ENCODE assay signal across 16 cellular contexts in the genomic region with DNA sequence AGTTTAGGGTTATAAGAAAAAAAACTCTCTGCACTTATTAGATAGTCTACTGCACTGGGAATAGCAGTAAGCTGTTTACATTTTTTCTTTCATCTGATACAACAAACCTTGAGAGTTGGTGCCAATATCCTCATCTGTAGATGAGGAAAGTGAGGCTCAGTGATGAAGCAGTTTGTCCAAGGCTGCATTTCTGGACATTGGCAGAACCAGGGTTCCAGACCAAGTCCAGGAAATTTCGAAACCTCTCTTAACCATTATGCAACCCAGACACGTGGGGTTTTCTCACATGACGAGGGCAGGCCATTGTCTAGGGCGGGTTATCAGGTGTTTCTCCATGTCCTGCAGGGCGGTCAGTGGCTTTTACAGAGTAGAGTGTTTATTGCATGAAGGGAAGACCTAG. TPM values are rescaled to one million over a fixed set of nuclear protein-coding genes. Genes with fewer than 3 reads are reported as not detected.
DNase-seq lines count a peak whose midpoint lies in the region; ATAC-seq and TF ChIP-seq lines count a peak whose summit lies in the region.
"Had no signal": no experiment of that assay in that cellular context is flagged by ENCODE, and none has a peak within 500 bp of the region (broad histone marks: within the 10 kb centered on the region; RNA-seq: fewer than 3 reads in every experiment).

No MANE protein-coding gene starts in this region.

- ATAC-seq in CD4-positive, CD25-positive, alpha-beta regulatory T cell (ENCODE audit: low read depth in 2 of 2), result no peak
- ATAC-seq: activated CD8-positive, alpha-beta T cell treated with anti-CD3 and anti-CD28 coated beads for 36 hours; gastroesophageal sphincter; GM12878 had no signal

- H3K27me3 ChIP-seq in CD4-positive, CD25-positive, alpha-beta regulatory T cell (ENCODE audit: control insufficient read depth, insufficient read depth, low read length), result no peaks in the 10 kb centered on the region
- H3K27me3 ChIP-seq in mucosa of rectum (ENCODE audit: control insufficient read depth in 2 of 2, insufficient read depth in 2 of 2, low read length in 2 of 2) (no peaks in the 10 kb centered on the region), ascending aorta (no peaks in the 10 kb centered on the region)
- H3K27me3 ChIP-seq: gastroesophageal sphincter had no signal

- peak overlapping the region in 2 of 3 donors; percentile 65 to 68 for H3K27ac Mint-ChIP-seq in CD4-positive, CD25-positive, alpha-beta regulatory T cell
- H3K27ac Mint-ChIP-seq in activated T-cell treated with anti-CD3 and anti-CD28 coated beads, Interleukin-2, amount 50 U/mL, for 24 hours, result no peak overlapping the region
- H3K27ac Mint-ChIP-seq: activated CD8-positive, alpha-beta T cell treated with anti-CD3 and anti-CD28 coated beads for 36 hours had no signal

- H3K4me1 Mint-ChIP-seq in CD4-positive, CD25-positive, alpha-beta regulatory T cell, result peaks cover 34 to 66% (median 56%) of the 10 kb centered on the region in 4 donors
- H3K4me1 Mint-ChIP-seq in activated T-cell treated with anti-CD3 and anti-CD28 coated beads, Interleukin-2, amount 50 U/mL, for 24 hours (ENCODE audit: low read depth), result peaks cover 15% of the 10 kb centered on the region

- no peaks in the 10 kb centered on the region for H3K9me3 ChIP-seq in CD4-positive, CD25-positive, alpha-beta regulatory T cell (ENCODE audit: control insufficient read depth in 2 of 2, low read length in 2 of 2)
- H3K9me3 ChIP-seq in mucosa of rectum (ENCODE audit: control insufficient read depth in 2 of 2, low read length in 2 of 2) (no peaks in the 10 kb centered on the region), ascending aorta (no peaks in the 10 kb centered on the region)
- H3K9me3 ChIP-seq: prostate gland had no signal

- H3K27me3 Mint-ChIP-seq in CD4-positive, CD25-positive, alpha-beta regulatory T cell, result no peaks in the 10 kb centered on the region
- H3K27me3 Mint-ChIP-seq in activated T-cell treated with anti-CD3 and anti-CD28 coated beads, Interleukin-2, amount 50 U/mL, for 24 hours, result no peaks in the 10 kb centered on the region
- H3K27me3 Mint-ChIP-seq: activated CD8-positive, alpha-beta T cell treated with anti-CD3 and anti-CD28 coated beads for 36 hours had no signal

- H3K9ac ChIP-seq in mucosa of rectum (ENCODE audit: low read depth in 1 of 2, low read length in 2 of 2), result no peak overlapping the region

- peaks cover 36% of the 10 kb centered on the region for H3K36me3 Mint-ChIP-seq in CD4-positive, CD25-positive, alpha-beta regulatory T cell
- peaks cover 60% of the 10 kb centered on the region for H3K36me3 Mint-ChIP-seq in activated T-cell treated with anti-CD3 and anti-CD28 coated beads, Interleukin-2, amount 50 U/mL, for 24 hours (ENCODE audit: low read depth)
- H3K36me3 Mint-ChIP-seq: immature natural killer cell had no signal

- DNase-seq in CD4-positive, CD25-positive, alpha-beta regulatory T cell, result no peak
- DNase-seq in NCI-H226 (peak; percentile 44), fibroblast of gingiva (ENCODE audit: low read depth) (peak; percentile 54), ascending aorta (ENCODE audit: low spot score in 2 of 2) (no peak), A172 (ENCODE audit: low spot score) (no peak), NCI-H2107 treated with DMSO at 0.1 percent for 48 hours (lab: John Stamatoyannopoulos, UW; ENCODE audit: unreplicated experiment) (no peak)
- no peak for DNase-seq in activated T-cell treated with anti-CD3 and anti-CD28 coated beads, Interleukin-2, amount 50 U/mL, for 24 hours
- DNase-seq: activated CD8-positive, alpha-beta T cell treated with anti-CD3 and anti-CD28 coated beads for 36 hours; activated effector memory CD4-positive, alpha-beta T cell treated with Interleukin-2 at 50 U/mL for 16 hours; effector CD8-positive, alpha-beta T cell; immature natural killer cell; SHP77 treated with DMSO at 0.1 percent for 48 hours had no signal

- peaks cover 0 to 2% (median 0%) of the 10 kb centered on the region in 7 donors for H3K9me3 Mint-ChIP-seq in CD4-positive, CD25-positive, alpha-beta regulatory T cell
- H3K9me3 Mint-ChIP-seq in activated T-cell treated with anti-CD3 and anti-CD28 coated beads, Interleukin-2, amount 50 U/mL, for 24 hours, result no peaks in the 10 kb centered on the region
- H3K9me3 Mint-ChIP-seq: immature natural killer cell had no signal

- peaks cover 12% of the 10 kb centered on the region for H3K4me1 ChIP-seq in CD4-positive, CD25-positive, alpha-beta regulatory T cell (ENCODE audit: control insufficient read depth, insufficient read depth, low read length, poor library complexity, severe bottlenecking)
- H3K4me1 ChIP-seq in mucosa of rectum (ENCODE audit: control insufficient read depth in 2 of 2, insufficient read depth in 2 of 2, low read length in 2 of 2), result peaks cover 11 to 18% of the 10 kb centered on the region in 2 donors
- H3K4me1 ChIP-seq in ascending aorta, result peaks cover 18 to 24% of the 10 kb centered on the region in 2 donors
- H3K4me1 ChIP-seq: prostate gland had no signal

- no peak overlapping the region for H3K27ac ChIP-seq in CD4-positive, CD25-positive, alpha-beta regulatory T cell (ENCODE audit: insufficient read depth, low read length, poor library complexity, severe bottlenecking)
- H3K27ac ChIP-seq in mucosa of rectum (ENCODE audit: low read depth in 2 of 2, low read length in 2 of 2) (peak overlapping the region; percentile 35 to 52), ascending aorta (no peak overlapping the region)
- H3K27ac ChIP-seq: gastroesophageal sphincter, prostate gland had no signal

- TF ChIP-seq CTCF in ascending aorta (IDR thresholded peaks at IDR 0.05), result no peak

- H3K4me3 Mint-ChIP-seq in CD4-positive, CD25-positive, alpha-beta regulatory T cell, result no peak overlapping the region
- no peak overlapping the region for H3K4me3 Mint-ChIP-seq in activated T-cell treated with anti-CD3 and anti-CD28 coated beads, Interleukin-2, amount 50 U/mL, for 24 hours
- H3K4me3 Mint-ChIP-seq: activated CD8-positive, alpha-beta T cell treated with anti-CD3 and anti-CD28 coated beads for 36 hours had no signal

- H3K4me3 ChIP-seq in CD4-positive, CD25-positive, alpha-beta regulatory T cell (ENCODE audit: low read depth, low read length), result peak overlapping the region; percentile 22
- no peak overlapping the region for H3K4me3 ChIP-seq in mucosa of rectum (ENCODE audit: low read length in 2 of 2)
- no peak overlapping the region for H3K4me3 ChIP-seq in ascending aorta
- H3K4me3 ChIP-seq: gastroesophageal sphincter, GM12878, prostate gland had no signal

- intact Hi-C loops in ascending aorta (cut with DNase I), result no loop called here

- H3K36me3 ChIP-seq in CD4-positive, CD25-positive, alpha-beta regulatory T cell (ENCODE audit: control insufficient read depth, insufficient read depth, low read length), result no peaks in the 10 kb centered on the region
- H3K36me3 ChIP-seq in mucosa of rectum (ENCODE audit: control insufficient read depth in 2 of 2, insufficient read depth in 2 of 2, low read length in 2 of 2) (no peaks in the 10 kb centered on the region), ascending aorta (no peaks in the 10 kb centered on the region)
- H3K36me3 ChIP-seq: prostate gland had no signal

RNA-seq across cellular contexts. Expression of gene E2F3, which starts 23.0 kb away (rescaled TPM):
- 14.0 TPM for total RNA-seq in CD4-positive, CD25-positive, alpha-beta regulatory T cell
- polyA plus RNA-seq in CD4-positive, CD25-positive, alpha-beta regulatory T cell, result 1 to 10 TPM; 5.2 to 8.5 (median 7.1) TPM
- total RNA-seq in ascending aorta, result 1.1 TPM
- 6.5 and 8.1 TPM in 2 replicates for total RNA-seq in A172 (2014; rRNA removed; shearing (Covaris generic))

Comparison
In these comparisons a context has a peak if more than half of its experiments do, and no peak if none do; other contexts are left out.
1. DNase-seq: peak in NCI-H226 (single experiment) and fibroblast of gingiva (single experiment); none in CD4-positive, CD25-positive, alpha-beta regulatory T cell (0 of 3), ascending aorta (0 of 2), A172 (single experiment), activated T-cell treated with anti-CD3 and anti-CD28 coated beads, Interleukin-2, amount 50 U/mL, for 24 hours (single experiment) and NCI-H2107 treated with DMSO at 0.1 percent for 48 hours (single experiment).
2. H3K27ac ChIP-seq: peak in mucosa of rectum (2 of 2); none in CD4-positive, CD25-positive, alpha-beta regulatory T cell (single experiment) and ascending aorta (0 of 2).